ENCODE assay signal across 24 cellular contexts in the genomic region with DNA sequence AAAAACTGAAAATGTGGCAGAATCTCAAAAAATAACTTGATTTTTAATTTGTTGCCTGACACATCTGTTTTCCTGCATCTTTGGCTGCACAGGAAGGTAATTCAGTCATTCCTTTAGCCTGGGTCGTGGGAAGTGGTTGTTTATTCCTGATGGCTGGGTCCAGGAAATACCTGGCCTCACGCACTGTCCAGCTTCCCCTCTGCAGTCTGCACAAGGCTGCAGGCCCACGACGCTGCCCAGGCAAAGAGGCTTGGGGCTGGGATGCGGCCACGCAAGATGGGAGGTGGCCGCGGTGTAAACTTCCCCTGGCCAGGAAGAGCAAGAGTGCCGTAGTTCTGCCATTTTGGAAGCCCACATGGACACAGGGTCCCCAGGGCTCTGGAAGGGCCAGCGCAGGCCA. TPM values are rescaled to one million over a fixed set of nuclear protein-coding genes. Genes with fewer than 3 reads are reported as not detected.
DNase-seq lines count a peak whose midpoint lies in the region; ATAC-seq, FAIRE-seq and TF ChIP-seq lines count a peak whose summit lies in the region.
"Had no signal": no experiment of that assay in that cellular context is flagged by ENCODE, and none has a peak within 500 bp of the region (broad histone marks: within the 10 kb centered on the region; RNA-seq: fewer than 3 reads in every experiment).

No MANE protein-coding gene starts in this region.

- no peak overlapping the region for H3K23ac ChIP-seq in neuronal stem cell (ENCODE audit: low read depth, low read length, poor library complexity)

- no peak overlapping the region for H3K4me2 ChIP-seq in endothelial cell of umbilical vein (ENCODE audit: insufficient read depth, low read length)
- H3K4me2 ChIP-seq in neuronal stem cell (ENCODE audit: insufficient read depth, low read length, poor library complexity, severe bottlenecking): no peak overlapping the region
- H3K4me2 ChIP-seq: A549; BLaER1 treated with 17β-estradiol and CSF1 and Interleukin-3, amounts not matched to agents 10 nM and 100 nM had no signal

- H3K4ac ChIP-seq in neuronal stem cell (ENCODE audit: low read length): no peak overlapping the region

- FAIRE-seq in endothelial cell of umbilical vein (lab: Jason Lieb, UNC): peak; percentile 87
- FAIRE-seq: A549, GM12891 had no signal

- H2AK5ac ChIP-seq in neuronal stem cell (ENCODE audit: low read depth, low read length): no peak overlapping the region

- no peaks in the 10 kb centered on the region for H3K9me1 ChIP-seq in endothelial cell of umbilical vein (replicated peaks; ENCODE audit: control insufficient read depth, extremely low read depth, insufficient read depth, low read length)

- no peak overlapping the region for H3K14ac ChIP-seq in neuronal stem cell (ENCODE audit: low read length)

- no CpG with 5 or more reads among the region's 10 CpGs for WGBS in neuronal stem cell (ENCODE audit: extremely low coverage in 2 of 2, insufficient read length in 2 of 2, insufficient replicate concordance in 1 of 2), 2 donors

- TF ChIP-seq CTCF in HFFc6 (IDR thresholded peaks at IDR 0.05): no peak
- no peak for TF ChIP-seq CTCF in endothelial cell of umbilical vein (IDR thresholded peaks at IDR 0.05; ENCODE audit: extremely low read depth in 1 of 2, insufficient read depth in 1 of 2, low read depth in 1 of 2, low read length in 2 of 2)
- no peak for TF ChIP-seq CTCF in CD8-positive, alpha-beta T cell (IDR thresholded peaks at IDR 0.05)

- peaks cover 21% of the 10 kb centered on the region for H3K4me1 Mint-ChIP-seq in HFFc6 (ENCODE audit: low read depth)
- H3K4me1 Mint-ChIP-seq in CD8-positive, alpha-beta T cell (ENCODE audit: low read depth): peaks cover 48% of the 10 kb centered on the region

- no peak overlapping the region for H2BK120ac ChIP-seq in neuronal stem cell (ENCODE audit: low read depth, low read length)

- H2BK12ac ChIP-seq in neuronal stem cell (ENCODE audit: low read length): no peak overlapping the region

- H3K9me3 Mint-ChIP-seq in HFFc6: no peaks in the 10 kb centered on the region; the same call in 1 of the 2 replicates
- no peaks in the 10 kb centered on the region for H3K9me3 Mint-ChIP-seq in CD8-positive, alpha-beta T cell
- H3K9me3 Mint-ChIP-seq: CD4-positive, alpha-beta T cell had no signal

- H3K27me3 ChIP-seq in endothelial cell of umbilical vein (ENCODE audit: control insufficient read depth in 2 of 2, insufficient read depth in 2 of 2, low read length in 2 of 2) (no peaks in the 10 kb centered on the region), neuronal stem cell (ENCODE audit: control insufficient read depth in 3 of 3, insufficient read depth in 3 of 3, low read depth in 1 of 3, low read length in 3 of 3) (no peaks in the 10 kb centered on the region)
- H3K27me3 ChIP-seq in CD8-positive, alpha-beta T cell (ENCODE audit: insufficient read depth, low read length): no peaks in the 10 kb centered on the region
- H3K27me3 ChIP-seq: BE2C; BLaER1 treated with 17β-estradiol and CSF1 and Interleukin-3, amounts not matched to agents 10 nM and 100 nM had no signal

- peaks cover 11% of the 10 kb centered on the region for H3K4me1 ChIP-seq in endothelial cell of umbilical vein (ENCODE audit: control insufficient read depth, extremely low read depth, insufficient read depth, low read length)
- H3K4me1 ChIP-seq in neuronal stem cell (ENCODE audit: control insufficient read depth in 2 of 2, insufficient read depth in 1 of 2, low read depth in 1 of 2, low read length in 2 of 2): no peaks in the 10 kb centered on the region
- no peaks in the 10 kb centered on the region for H3K4me1 ChIP-seq in CD8-positive, alpha-beta T cell (ENCODE audit: insufficient read depth, low read length)
- H3K4me1 ChIP-seq: A549, BE2C had no signal

- dilution Hi-C loops in endothelial cell of umbilical vein (cut with MboI; ENCODE audit: extremely low pct_ligation_motif_present, low sequenced_read_pairs): no loop called here

- DNase-seq in HFFc6: no peak
- peak; percentile 66 for DNase-seq in dermis blood vessel endothelial cell
- DNase-seq in endothelial cell of umbilical vein (ENCODE audit: low read depth, low spot score): peak; percentile 72
- no peak for DNase-seq in neuronal stem cell (ENCODE audit: low spot score)
- no peak for DNase-seq in SHP77 treated with DMSO at 0.1 percent for 48 hours (lab: John Stamatoyannopoulos, UW)
- DNase-seq in CD8-positive, alpha-beta T cell: no peak
- DNase-seq: 8988T; ACHN; AML-193; BE2C; Calu3; CD4-positive, alpha-beta T cell; COR-L47; DMS53; DMS79 treated with DMSO at 0.1 percent for 48 hours; GF-D8; GOT3; H7; HCEC 1CT had no signal

- no peak overlapping the region for H2BK15ac ChIP-seq in neuronal stem cell (ENCODE audit: low read length)

- no peak overlapping the region for H4K91ac ChIP-seq in neuronal stem cell (ENCODE audit: low read depth, low read length, poor library complexity)

- H2AFZ ChIP-seq in endothelial cell of umbilical vein (ENCODE audit: low read depth, low read length): no peak overlapping the region
- no peak overlapping the region for H2AFZ ChIP-seq in neuronal stem cell (ENCODE audit: low read length)

- no peak for ATAC-seq in HG02938 (IDR thresholded peaks at IDR 0.05; ENCODE audit: unreplicated experiment)
- ATAC-seq in CD8-positive, alpha-beta T cell: no peak
- ATAC-seq: A549 had no signal

- no peaks in the 10 kb centered on the region for H3K27me3 Mint-ChIP-seq in HFFc6 (ENCODE audit: insufficient read depth)
- no peaks in the 10 kb centered on the region for H3K27me3 Mint-ChIP-seq in CD8-positive, alpha-beta T cell (ENCODE audit: low read depth)
- H3K27me3 Mint-ChIP-seq: CD4-positive, alpha-beta T cell had no signal

- H2BK5ac ChIP-seq in neuronal stem cell (ENCODE audit: low read length): no peak overlapping the region

- H3K9me3 ChIP-seq in endothelial cell of umbilical vein (replicated peaks; ENCODE audit: control insufficient read depth, insufficient read depth, low read length) (no peaks in the 10 kb centered on the region), neuronal stem cell (replicated peaks in 1 of 2; ENCODE audit: control insufficient read depth in 2 of 2, insufficient read depth in 1 of 2, low read depth in 1 of 2, low read length in 2 of 2) (peaks cover 0 to 3% of the 10 kb centered on the region in 2 donors)
- H3K9me3 ChIP-seq in CD8-positive, alpha-beta T cell (ENCODE audit: low read length): no peaks in the 10 kb centered on the region
- H3K9me3 ChIP-seq: A549, BE2C had no signal

- H4K20me1 ChIP-seq in endothelial cell of umbilical vein (replicated peaks; ENCODE audit: control insufficient read depth, extremely low read depth, insufficient read depth, low read length): no peaks in the 10 kb centered on the region

- peaks cover 2% of the 10 kb centered on the region for H3K79me2 ChIP-seq in endothelial cell of umbilical vein (ENCODE audit: control insufficient read depth, insufficient read depth, low read length)

- no peak overlapping the region for H4K8ac ChIP-seq in neuronal stem cell (ENCODE audit: low read depth, low read length)

- H3K9ac ChIP-seq in endothelial cell of umbilical vein (replicated peaks; ENCODE audit: extremely low read depth, insufficient read depth, low read length) (no peak overlapping the region), neuronal stem cell (ENCODE audit: low read depth, low read length, poor library complexity) (no peak overlapping the region)
- H3K9ac ChIP-seq: BLaER1 treated with 17β-estradiol and CSF1 and Interleukin-3, amounts not matched to agents 10 nM and 100 nM had no signal

- intact Hi-C loops in endothelial cell of umbilical vein (cut with micrococcal nuclease): loop anchor here (1.0 kb wide), 1 partner anchor 9 kb away; no protein-coding TSS in a partner anchor
- intact Hi-C loops in CD8-positive, alpha-beta T cell (cut with DNase I, micrococcal nuclease): no loop called here

- TF ChIP-seq POLR2A in endothelial cell of umbilical vein (IDR thresholded peaks at IDR 0.05; ENCODE audit: low read depth, low read length): no peak

- H3K4me3 ChIP-seq in endothelial cell of umbilical vein (replicated peaks in 1 of 3; ENCODE audit: insufficient read depth in 1 of 3, low read depth in 1 of 3, low read length in 3 of 3): no peak overlapping the region
- no peak overlapping the region for H3K4me3 ChIP-seq in neuronal stem cell (ENCODE audit: low read length in 2 of 2)
- no peak overlapping the region for H3K4me3 ChIP-seq in CD8-positive, alpha-beta T cell (ENCODE audit: low read depth, low read length)
- H3K4me3 ChIP-seq: A549; BLaER1 treated with 17β-estradiol and CSF1 and Interleukin-3, amounts not matched to agents 10 nM and 100 nM had no signal

- no peak overlapping the region for H3K27ac ChIP-seq in endothelial cell of umbilical vein (ENCODE audit: insufficient read depth, low read depth, low read length)
- H3K27ac ChIP-seq in neuronal stem cell (replicated peaks; ENCODE audit: low read length): no peak overlapping the region
- no peak overlapping the region for H3K27ac ChIP-seq in CD8-positive, alpha-beta T cell (ENCODE audit: low read depth, low read length)
- H3K27ac ChIP-seq: A549; BLaER1 treated with 17β-estradiol and CSF1 and Interleukin-3, amounts not matched to agents 10 nM and 100 nM had no signal

- peaks cover 32% of the 10 kb centered on the region for H3K36me3 Mint-ChIP-seq in HFFc6 (ENCODE audit: low read depth)
- H3K36me3 Mint-ChIP-seq in CD8-positive, alpha-beta T cell: peaks cover 20% of the 10 kb centered on the region

- H3K27ac Mint-ChIP-seq in HFFc6: peak overlapping the region; percentile 88
- H3K27ac Mint-ChIP-seq in CD8-positive, alpha-beta T cell: no peak overlapping the region
- H3K27ac Mint-ChIP-seq: CD14-positive monocyte; CD4-positive, alpha-beta T cell had no signal

- CTCF ChIA-PET in endothelial cell of umbilical vein (lab: Charles Lee): no interaction called here
- CTCF ChIA-PET in CD8-positive, alpha-beta T cell (lab: Charles Lee): no interaction called here

- H3K36me3 ChIP-seq in endothelial cell of umbilical vein (ENCODE audit: control insufficient read depth in 2 of 2, extremely low read depth in 1 of 2, insufficient read depth in 2 of 2, low read length in 2 of 2) (no peaks in the 10 kb centered on the region), neuronal stem cell (replicated peaks in 1 of 2; ENCODE audit: control insufficient read depth in 2 of 2, insufficient read depth in 2 of 2, low read length in 2 of 2) (no peaks in the 10 kb centered on the region)
- H3K36me3 ChIP-seq in CD8-positive, alpha-beta T cell (ENCODE audit: insufficient read depth, low read length): no peaks in the 10 kb centered on the region
- H3K36me3 ChIP-seq: BE2C had no signal

- BruUV-seq in endothelial cell of umbilical vein (replicated peaks; lab: Mats Ljungman, UMichigan): no TSS peak

- H3K18ac ChIP-seq in neuronal stem cell (ENCODE audit: low read length): peak overlapping the region; percentile 2

- POLR2A ChIA-PET in endothelial cell of umbilical vein (lab: Charles Lee): no interaction called here
- POLR2A ChIA-PET in CD8-positive, alpha-beta T cell (lab: Charles Lee): no interaction called here

- H3K4me3 Mint-ChIP-seq in HFFc6: no peak overlapping the region
- H3K4me3 Mint-ChIP-seq in CD8-positive, alpha-beta T cell: no peak overlapping the region
- H3K4me3 Mint-ChIP-seq: CD14-positive monocyte; CD4-positive, alpha-beta T cell had no signal

- H3K79me1 ChIP-seq in neuronal stem cell (ENCODE audit: low read depth, low read length): no peaks in the 10 kb centered on the region

RNA-seq across cellular contexts. Expression of a gene that starts 28.2 kb away (rescaled TPM):
- 10 to 100 TPM; 18.6 to 25.0 (median 23.3) TPM for total RNA-seq in HFFc6 (2021; fragmentation: NEBNext Ultra II Directional; extraction: Animal tissue kit (Norgen Biotek cat#: 25700))
- total RNA-seq in dermis blood vessel endothelial cell (10.0 and 15.0 TPM in 2 replicates), endothelial cell of umbilical vein (10.2 and 11.4 TPM in 2 replicates)
- 3.7 and 4.2 TPM in 2 replicates for polyA plus RNA-seq in endothelial cell of umbilical vein
- 4.4 and 4.6 TPM in 2 replicates for polyA plus RNA-seq in endothelial cell of umbilical vein (2011; cell fraction: cytosol; rRNA removed)
- polyA plus RNA-seq in endothelial cell of umbilical vein (2011; cell fraction: nucleus; rRNA removed): 5.1 TPM in 2 replicates
- polyA plus RNA-seq in endothelial cell of umbilical vein (2012): 6.3 and 7.3 TPM in 2 replicates
- polyA minus RNA-seq in endothelial cell of umbilical vein: 5.9 and 6.0 TPM in 2 replicates
- polyA minus RNA-seq in endothelial cell of umbilical vein (2011; cell fraction: cytosol; rRNA and poly(A)+ RNA removed): 6.5 TPM
- 4.7 and 6.0 TPM in 2 replicates for polyA minus RNA-seq in endothelial cell of umbilical vein (2011; cell fraction: nucleus; rRNA and poly(A)+ RNA removed)
- 1.0 TPM for polyA plus RNA-seq in neuronal stem cell (2013, experiment 1 of 2)
- 0.96 TPM for polyA plus RNA-seq in neuronal stem cell (2013, experiment 2 of 2)
- 10 to 100 TPM; 21.5 to 23.4 TPM for total RNA-seq in CD8-positive, alpha-beta T cell

RNA-seq across cellular contexts. Expression of a gene that starts 29.8 kb away (rescaled TPM):
- 10 to 100 TPM; 37.9 to 47.5 (median 41.8) TPM for total RNA-seq in HFFc6 (2021; fragmentation: NEBNext Ultra II Directional; extraction: Animal tissue kit (Norgen Biotek cat#: 25700))
- 21.1 and 23.0 TPM in 2 replicates for total RNA-seq in dermis blood vessel endothelial cell
- total RNA-seq in endothelial cell of umbilical vein: 18.3 and 21.9 TPM in 2 replicates
- polyA plus RNA-seq in endothelial cell of umbilical vein: 10.0 and 13.9 TPM in 2 replicates
- 13.9 and 14.1 TPM in 2 replicates for polyA plus RNA-seq in endothelial cell of umbilical vein (2011; cell fraction: cytosol; rRNA removed)
- 37.1 and 46.1 TPM in 2 replicates for polyA plus RNA-seq in endothelial cell of umbilical vein (2011; cell fraction: nucleus; rRNA removed)
- 15.8 and 20.0 TPM in 2 replicates for polyA plus RNA-seq in endothelial cell of umbilical vein (2012)
- polyA minus RNA-seq in endothelial cell of umbilical vein: 27.0 and 27.8 TPM in 2 replicates
- polyA minus RNA-seq in endothelial cell of umbilical vein (2011; cell fraction: cytosol; rRNA and poly(A)+ RNA removed): 19.0 TPM
- polyA minus RNA-seq in endothelial cell of umbilical vein (2011; cell fraction: nucleus; rRNA and poly(A)+ RNA removed): 16.1 and 17.8 TPM in 2 replicates
- 7.2 TPM for polyA plus RNA-seq in neuronal stem cell (2013, experiment 1 of 2)
- 7.1 TPM for polyA plus RNA-seq in neuronal stem cell (2013, experiment 2 of 2)
- total RNA-seq in CD8-positive, alpha-beta T cell: 1 to 10 TPM; 6.3 to 7.8 TPM

Comparison
In these comparisons a context has a peak if more than half of its experiments do, and no peak if none do; other contexts are left out.
1. DNase-seq: peak in dermis blood vessel endothelial cell (single experiment) and endothelial cell of umbilical vein (single experiment); none in HFFc6 (single experiment), neuronal stem cell (single experiment), SHP77 treated with DMSO at 0.1 percent for 48 hours (single experiment) and CD8-positive, alpha-beta T cell (0 of 7).